Comparison of ENCODE assay signal across 1 cellular context in the genomic region with DNA sequence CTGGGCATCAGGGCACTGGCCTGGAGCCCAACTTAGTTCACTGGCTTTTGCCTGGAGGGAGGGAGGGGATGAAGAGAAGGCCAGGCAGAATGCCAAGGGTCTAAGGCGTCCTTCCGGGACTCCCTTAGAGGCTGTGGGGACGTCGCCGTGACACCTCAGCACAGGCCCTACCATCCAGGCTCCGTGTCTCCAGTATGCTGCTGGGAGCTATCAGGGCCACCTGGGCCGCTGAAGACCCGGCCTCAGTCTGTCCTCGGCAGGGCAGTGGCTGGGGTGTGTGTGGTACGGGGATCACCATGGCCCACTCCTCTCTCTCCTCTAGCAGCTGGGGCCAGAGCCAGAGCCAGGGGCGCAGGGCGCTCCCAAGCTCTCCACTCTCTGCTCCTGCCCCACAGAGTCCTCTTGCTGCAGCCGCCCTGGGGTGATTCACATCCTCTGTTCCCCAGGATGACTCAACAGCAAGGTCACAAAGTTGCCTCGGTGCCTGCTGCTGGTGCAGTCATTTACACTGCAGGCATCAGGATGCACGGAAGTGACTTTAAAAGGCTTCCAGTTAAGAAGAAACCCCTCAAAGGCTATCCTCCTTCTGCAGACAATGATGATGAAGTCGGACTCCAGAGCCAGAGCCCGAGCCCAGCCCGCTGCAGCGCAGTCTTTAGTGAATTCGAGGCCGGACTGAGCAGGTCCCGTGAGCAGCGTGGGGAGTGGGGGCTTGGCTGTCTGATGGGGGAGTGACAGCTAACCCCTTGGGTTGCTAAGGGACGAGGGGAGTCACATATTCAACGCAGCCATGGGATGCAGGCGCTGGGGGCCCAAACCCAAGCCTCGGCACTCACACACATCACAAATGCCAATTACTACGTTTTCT.
TF ChIP-seq lines count a peak whose summit lies in the region.

No MANE protein-coding gene starts in this region.

TF ChIP-seq in HCT116, 20 proteins besides CTCF, POLR2A, EP300 and RAD21 (continued from another document):
- TF ChIP-seq EZH2phosphoT487 (IDR thresholded peaks at IDR 0.05; ENCODE audit: borderline replicate concordance), result no peak
- TF ChIP-seq, protein P1, sequence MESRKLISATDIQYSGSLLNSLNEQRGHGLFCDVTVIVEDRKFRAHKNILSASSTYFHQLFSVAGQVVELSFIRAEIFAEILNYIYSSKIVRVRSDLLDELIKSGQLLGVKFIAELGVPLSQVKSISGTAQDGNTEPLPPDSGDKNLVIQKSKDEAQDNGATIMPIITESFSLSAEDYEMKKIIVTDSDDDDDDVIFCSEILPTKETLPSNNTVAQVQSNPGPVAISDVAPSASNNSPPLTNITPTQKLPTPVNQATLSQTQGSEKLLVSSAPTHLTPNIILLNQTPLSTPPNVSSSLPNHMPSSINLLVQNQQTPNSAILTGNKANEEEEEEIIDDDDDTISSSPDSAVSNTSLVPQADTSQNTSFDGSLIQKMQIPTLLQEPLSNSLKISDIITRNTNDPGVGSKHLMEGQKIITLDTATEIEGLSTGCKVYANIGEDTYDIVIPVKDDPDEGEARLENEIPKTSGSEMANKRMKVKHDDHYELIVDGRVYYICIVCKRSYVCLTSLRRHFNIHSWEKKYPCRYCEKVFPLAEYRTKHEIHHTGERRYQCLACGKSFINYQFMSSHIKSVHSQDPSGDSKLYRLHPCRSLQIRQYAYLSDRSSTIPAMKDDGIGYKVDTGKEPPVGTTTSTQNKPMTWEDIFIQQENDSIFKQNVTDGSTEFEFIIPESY (IDR thresholded peaks at IDR 0.05; ENCODE audit: extremely low read depth, insufficient replicate concordance, low read length), result peak; percentile 64
- peak; percentile 98 for TF ChIP-seq FOSL1 (IDR thresholded peaks at IDR 0.05; ENCODE audit: low read depth)
- peak; percentile 91 for TF ChIP-seq TCF7L2 (IDR thresholded peaks at IDR 0.05; ENCODE audit: borderline replicate concordance, extremely low read depth, insufficient read depth, insufficient read length)
- peak; percentile 87 for TF ChIP-seq CBX3 (IDR thresholded peaks at IDR 0.05; ENCODE audit: low read depth)
- TF ChIP-seq, protein P2, sequence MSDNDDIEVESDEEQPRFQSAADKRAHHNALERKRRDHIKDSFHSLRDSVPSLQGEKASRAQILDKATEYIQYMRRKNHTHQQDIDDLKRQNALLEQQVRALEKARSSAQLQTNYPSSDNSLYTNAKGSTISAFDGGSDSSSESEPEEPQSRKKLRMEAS (IDR thresholded peaks at IDR 0.05), result peak; percentile 65
- TF ChIP-seq SIN3A (IDR thresholded peaks at IDR 0.05; ENCODE audit: low read depth), result no peak
- TF ChIP-seq SP1 (IDR thresholded peaks at IDR 0.05; ENCODE audit: low read depth), result peak; percentile 94
- no peak for TF ChIP-seq ZNF274 (IDR thresholded peaks at IDR 0.05; ENCODE audit: low read depth, low read length)
